In the genomic region with DNA sequence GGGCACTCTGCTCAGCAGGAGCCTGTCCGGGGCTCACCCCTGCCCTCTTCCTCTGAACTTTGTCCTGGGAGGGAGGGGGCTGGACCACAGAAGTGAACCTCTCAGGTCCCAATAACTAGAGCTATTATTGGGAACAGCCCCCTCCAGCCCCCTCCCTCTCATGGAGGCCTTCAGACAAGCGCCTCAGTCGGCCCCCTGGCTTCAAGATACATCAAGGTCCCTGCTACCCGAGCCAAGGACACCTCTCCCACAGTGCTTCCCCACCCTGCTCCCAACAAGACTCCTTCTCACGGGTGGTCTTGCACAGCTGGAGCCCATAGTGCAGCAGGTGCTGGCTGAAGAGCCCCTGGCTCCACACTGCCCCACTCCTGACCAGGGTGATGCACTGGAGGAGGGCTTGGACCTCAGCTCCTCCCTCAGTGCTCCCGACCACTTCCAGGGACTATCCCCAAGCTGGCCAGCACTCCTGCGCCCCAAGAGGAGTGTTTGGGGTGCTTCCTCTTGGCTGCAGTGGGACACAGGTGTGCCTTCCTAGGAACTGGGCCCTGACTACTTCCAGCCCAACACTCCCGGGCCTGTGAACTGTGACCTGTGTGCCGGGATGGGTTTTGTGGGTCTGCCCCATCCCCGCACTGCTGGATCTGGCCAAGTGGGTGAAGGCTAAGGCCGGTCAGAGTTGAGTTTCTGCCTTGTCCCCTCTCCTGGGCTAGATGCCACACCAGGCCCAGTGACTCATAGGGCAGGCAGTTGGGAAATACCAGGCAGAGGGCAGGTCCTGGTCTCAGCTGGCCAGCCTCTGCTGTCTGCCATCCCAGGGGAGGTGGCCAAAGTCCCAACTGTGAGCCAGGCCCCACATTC, we compare ENCODE assay signal across 8 cellular contexts. TPM values are rescaled to one million over a fixed set of nuclear protein-coding genes. Genes with fewer than 3 reads are reported as not detected.
DNase-seq lines count a peak whose midpoint lies in the region; ATAC-seq and TF ChIP-seq lines count a peak whose summit lies in the region.

No MANE protein-coding gene starts in this region.

- H4K20me1 ChIP-seq in neural cell (ENCODE audit: insufficient read depth): no peaks in the 10 kb centered on the region

- H3K4me1 ChIP-seq in SJSA1 (replicated peaks) (peaks cover 22% of the 10 kb centered on the region), esophagus muscularis mucosa (peaks cover 34 to 39% (median 36%) of the 10 kb centered on the region in 4 donors)

- H3K36me3 ChIP-seq in SJSA1 (no peaks in the 10 kb centered on the region), esophagus muscularis mucosa (peaks cover 31 to 46% (median 43%) of the 10 kb centered on the region in 4 donors), neural cell (ENCODE audit: insufficient read depth, low read length) (no peaks in the 10 kb centered on the region)

- peak overlapping the region; percentile 69 for H3K9ac ChIP-seq in neural cell (ENCODE audit: low read length)

- TF ChIP-seq EP300 in esophagus muscularis mucosa (IDR thresholded peaks at IDR 0.05) (no peak), neural cell (conservative IDR thresholded peaks at IDR 0.05; ENCODE audit: poor library complexity, severe bottlenecking) (no peak)

- H3K4me3 ChIP-seq in GM12864 (ENCODE audit: low read depth, low read length): peak overlapping the region; percentile 86
- peak overlapping the region; percentile 91 for H3K4me3 ChIP-seq in SJSA1
- H3K4me3 ChIP-seq in esophagus muscularis mucosa: peak overlapping the region; percentile 68 to 89 (median 74)
- H3K4me3 ChIP-seq in neural cell (ENCODE audit: low read length): peak overlapping the region; percentile 81

- no peaks in the 10 kb centered on the region for H3K9me2 ChIP-seq in neural cell (ENCODE audit: insufficient read depth, low read length)

- no peak for TF ChIP-seq RAD21 in neural cell (conservative IDR thresholded peaks at IDR 0.05)

- H3F3A ChIP-seq in neural cell (ENCODE audit: insufficient read depth, low read length, poor library complexity, severe bottlenecking): no peaks in the 10 kb centered on the region

- intact Hi-C loops in esophagus muscularis mucosa (cut with DNase I): no loop called here

- TF ChIP-seq CTCF in GM12864 (IDR thresholded peaks at IDR 0.05; ENCODE audit: low read depth, low read length, missing control alignments): no peak
- TF ChIP-seq CTCF in esophagus muscularis mucosa (IDR thresholded peaks at IDR 0.05): no peak
- no peak for TF ChIP-seq CTCF in neural cell (IDR thresholded peaks at IDR 0.05; ENCODE audit: poor library complexity, severe bottlenecking)

- WGBS in esophagus muscularis mucosa: 43% methylated on average over 7 of the region's 11 CpGs

- H3K27me3 ChIP-seq in SJSA1 (replicated peaks) (no peaks in the 10 kb centered on the region), esophagus muscularis mucosa (peaks cover 0 to 24% (median 11%) of the 10 kb centered on the region in 4 donors), neural cell (ENCODE audit: insufficient read depth, low read depth, low read length) (peaks cover under 1% of the 10 kb centered on the region)

- H3K9me3 ChIP-seq in SJSA1 (replicated peaks): no peaks in the 10 kb centered on the region
- no peaks in the 10 kb centered on the region for H3K9me3 ChIP-seq in esophagus muscularis mucosa
- no peaks in the 10 kb centered on the region for H3K9me3 ChIP-seq in neural cell (ENCODE audit: low read length)

- no peak for TF ChIP-seq POLR2A in esophagus muscularis mucosa (IDR thresholded peaks at IDR 0.05; ENCODE audit: low read depth)

- DNase-seq in GM12864 (ENCODE audit: low read depth) (no peak), SJSA1 (ENCODE audit: low read depth in 1 of 2, low spot score in 2 of 2) (no peak), esophagus muscularis mucosa (ENCODE audit: extremely low spot score) (no peak), H4 (ENCODE audit: low spot score) (no peak)

- H3K79me2 ChIP-seq in neural cell (replicated peaks; ENCODE audit: insufficient read depth, low read length): peaks cover 3% of the 10 kb centered on the region

- no peak overlapping the region for H3K27ac ChIP-seq in SJSA1
- peak overlapping the region; percentile 90 to 98 (median 92) for H3K27ac ChIP-seq in esophagus muscularis mucosa (replicated peaks in 1 of 4)
- no peak overlapping the region for H3K27ac ChIP-seq in neural cell (ENCODE audit: low read length)

- peak overlapping the region; percentile 89 for H3K4me2 ChIP-seq in neural cell (ENCODE audit: low read length)

- ATAC-seq in GM19023 (IDR thresholded peaks at IDR 0.05; ENCODE audit: unreplicated experiment) (no peak), HG02884 (IDR thresholded peaks at IDR 0.05; ENCODE audit: unreplicated experiment) (no peak), GM19035 (IDR thresholded peaks at IDR 0.05; ENCODE audit: unreplicated experiment) (no peak)

- no peak overlapping the region for H2AFZ ChIP-seq in neural cell (ENCODE audit: low read depth, low read length)

TF ChIP-seq in neural cell, 6 proteins besides CTCF, POLR2A, EP300 and RAD21:
- TF ChIP-seq REST (IDR thresholded peaks at IDR 0.05; ENCODE audit: borderline replicate concordance): no peak
TF ChIP-seq in neural cell: peak in this region for 0.

RNA-seq across cellular contexts. Expression of gene PNPLA2, which starts 2.2 kb away (rescaled TPM):
- 5.0 and 9.8 TPM in 2 replicates for total RNA-seq in SJSA1 (2014; rRNA removed; shearing (Covaris generic))
- total RNA-seq in esophagus muscularis mucosa: 100 to 1,000 TPM in 1 of 4 donors, 10 to 100 TPM in 3; 62.8 to 107 (median 77.6) TPM
- polyA plus RNA-seq in neural cell: 7.3 and 7.8 TPM in 2 replicates
- 6.5 and 8.8 TPM in 2 replicates for polyA minus RNA-seq in neural cell
- 13.4 and 22.8 TPM in 2 replicates for total RNA-seq in H4 (2014; rRNA removed; shearing (Covaris generic))

RNA-seq across cellular contexts. Expression of gene CRACR2B, which starts 6.8 kb away (rescaled TPM):
- not detected in 2 replicates for total RNA-seq in SJSA1 (2014; rRNA removed; shearing (Covaris generic))
- total RNA-seq in esophagus muscularis mucosa: 1 to 10 TPM; 5.3 to 8.4 (median 7.0) TPM
- polyA plus RNA-seq in neural cell: 1.2 and 6.5 TPM in 2 replicates
- polyA minus RNA-seq in neural cell: 0.49 and 1.5 TPM in 2 replicates
- total RNA-seq in H4 (2014; rRNA removed; shearing (Covaris generic)): not detected in 2 replicates

RNA-seq across cellular contexts. Expression of gene RPLP2, which starts 11.1 kb away (rescaled TPM):
- total RNA-seq in SJSA1 (2014; rRNA removed; shearing (Covaris generic)): 504 and 706 TPM in 2 replicates
- 100 to 1,000 TPM; 318 to 813 (median 686) TPM for total RNA-seq in esophagus muscularis mucosa
- polyA plus RNA-seq in neural cell: 147 and 167 TPM in 2 replicates
- 70.4 and 76.5 TPM in 2 replicates for polyA minus RNA-seq in neural cell
- 1,137 and 1,147 TPM in 2 replicates for total RNA-seq in H4 (2014; rRNA removed; shearing (Covaris generic))

RNA-seq across cellular contexts. Expression of gene CD151, which starts 11.9 kb away (rescaled TPM):
- total RNA-seq in SJSA1 (2014; rRNA removed; shearing (Covaris generic)): 123 and 179 TPM in 2 replicates
- 100 to 1,000 TPM; 219 to 730 (median 352) TPM for total RNA-seq in esophagus muscularis mucosa
- 70.8 and 80.1 TPM in 2 replicates for polyA plus RNA-seq in neural cell
- polyA minus RNA-seq in neural cell: 39.7 and 39.8 TPM in 2 replicates
- 825 and 1,008 TPM in 2 replicates for total RNA-seq in H4 (2014; rRNA removed; shearing (Covaris generic))

RNA-seq across cellular contexts. Expression of gene PIDD1, which starts 15.9 kb away (rescaled TPM):
- 2.1 and 2.4 TPM in 2 replicates for total RNA-seq in SJSA1 (2014; rRNA removed; shearing (Covaris generic))
- 10 to 100 TPM in 2 of 4 donors, 1 to 10 TPM in 2; 5.3 to 18.7 (median 9.6) TPM for total RNA-seq in esophagus muscularis mucosa
- polyA plus RNA-seq in neural cell: 13.3 and 34.9 TPM in 2 replicates
- 7.8 and 8.0 TPM in 2 replicates for polyA minus RNA-seq in neural cell
- 2.2 and 4.2 TPM in 2 replicates for total RNA-seq in H4 (2014; rRNA removed; shearing (Covaris generic))

Comparison
In these comparisons a context has a peak if more than half of its experiments do, and no peak if none do; other contexts are left out.
1. H3K27ac ChIP-seq: peak in esophagus muscularis mucosa (4 of 4); none in SJSA1 (single experiment) and neural cell (single experiment).
2. Peak in every context shown above with its lines, with median percentiles within 50 percentile points of each other: H3K4me3 ChIP-seq.